ENCODE assay signal across 13 cellular contexts in the genomic region with DNA sequence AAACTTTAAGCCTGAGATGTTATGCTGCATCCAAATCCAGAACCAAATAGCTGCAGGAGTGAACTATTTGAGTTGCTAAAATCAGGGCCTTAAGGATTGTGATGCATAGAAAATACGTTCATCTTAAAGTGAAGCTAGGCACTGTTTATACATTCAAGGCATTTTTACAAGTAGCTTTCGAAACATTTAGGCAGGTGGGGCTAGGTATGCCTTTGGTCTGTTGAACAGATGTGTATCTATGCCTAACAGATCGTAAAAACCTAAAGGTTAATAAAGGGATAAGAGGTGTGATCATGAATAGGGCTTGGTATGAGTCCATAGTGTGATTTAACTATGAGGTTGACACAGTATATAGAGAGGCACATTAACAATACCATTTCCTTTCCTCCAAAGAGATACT.
"Had no signal": no experiment of that assay in that cellular context is flagged by ENCODE, and none has a peak within 500 bp of the region (broad histone marks: within the 10 kb centered on the region; RNA-seq: fewer than 3 reads in every experiment).

No MANE protein-coding gene starts in this region.

- H3K36me3 Mint-ChIP-seq: naive thymus-derived CD8-positive, alpha-beta T cell had no signal

- H3K27ac Mint-ChIP-seq: naive thymus-derived CD8-positive, alpha-beta T cell; progenitor cell of endocrine pancreas had no signal

- H3K4me1 Mint-ChIP-seq: naive thymus-derived CD8-positive, alpha-beta T cell had no signal

- H3K4me3 Mint-ChIP-seq: naive thymus-derived CD8-positive, alpha-beta T cell had no signal

- DNase-seq: dermis blood vessel endothelial cell; esophagus squamous epithelium; foreskin fibroblast; glutamatergic neuron; islet precursor cell; mammary epithelial cell; naive thymus-derived CD8-positive, alpha-beta T cell; pancreas; right cardiac atrium; stimulated activated CD4-positive, alpha-beta T cell treated with anti-CD3 and anti-CD28 coated beads, Interleukin-2, amount 100 ng/mL, for 48 hours; stimulated activated naive CD4-positive, alpha-beta T cell treated with Interleukin-2 at 50 U/mL for 16 hours; uterus had no signal

- H3K27me3 Mint-ChIP-seq: progenitor cell of endocrine pancreas had no signal
